In genomic region chr15:68691667-68692066, GRCh38 we compare ENCODE assay signal across 12 cellular contexts.
DNase-seq lines count a peak whose midpoint lies in the region; ATAC-seq and TF ChIP-seq lines count a peak whose summit lies in the region.
"Had no signal": no experiment of that assay in that cellular context is flagged by ENCODE, and none has a peak within 500 bp of the region (broad histone marks: within the 10 kb centered on the region; RNA-seq: fewer than 3 reads in every experiment).

No MANE protein-coding gene starts in this region.

- intact Hi-C loops in sciatic nerve (cut with DNase I): no loop called here

- H3K27ac Mint-ChIP-seq in brain (peak overlapping the region; percentile 63 to 92 (median 81)), endothelial cell (ENCODE audit: unreplicated experiment) (no peak overlapping the region)
- H3K27ac Mint-ChIP-seq: activated CD4-positive, alpha-beta memory T cell treated with anti-CD3 and anti-CD28 coated beads, Interleukin-2, amount 10 ng/mL, durations not matched to agents 7 days and 5 days; memory B cell; stimulated activated naive CD8-positive, alpha-beta T cell treated with anti-CD3 and anti-CD28 coated beads, Interleukin-15, Interleukin-2, amounts not matched to agents 100 ng/mL and 50 ng/mL, for 24 hours had no signal

- peak; percentile 96 for DNase-seq in BE2C
- DNase-seq in ELF-1 (ENCODE audit: low read depth, low spot score): peak; percentile 74
- peak; percentile 54 for DNase-seq in NCI-H2107 treated with DMSO at 0.1 percent for 48 hours (lab: John Stamatoyannopoulos, UW; ENCODE audit: unreplicated experiment)
- DNase-seq in sciatic nerve (ENCODE audit: low spot score): no peak
- no peak for DNase-seq in endothelial cell (ENCODE audit: low spot score)
- no peak for DNase-seq in KBM-7
- DNase-seq: activated CD4-positive, alpha-beta memory T cell treated with anti-CD3 and anti-CD28 coated beads, Interleukin-2, amount 10 ng/mL, durations not matched to agents 7 days and 5 days; stimulated activated CD4-positive, alpha-beta T cell treated with anti-CD3 and anti-CD28 coated beads, Interleukin-4, amount 100 ng/mL, for 1 hour had no signal

- H3K9me3 Mint-ChIP-seq in brain (peaks cover 0 to 2% (median 0%) of the 10 kb centered on the region in 5 experiments), endothelial cell (ENCODE audit: unreplicated experiment) (peaks cover 4% of the 10 kb centered on the region)
- H3K9me3 Mint-ChIP-seq: activated CD4-positive, alpha-beta memory T cell treated with anti-CD3 and anti-CD28 coated beads, Interleukin-2, amount 10 ng/mL, durations not matched to agents 7 days and 5 days; stimulated activated naive CD8-positive, alpha-beta T cell treated with anti-CD3 and anti-CD28 coated beads, Interleukin-15, Interleukin-2, amounts not matched to agents 100 ng/mL and 50 ng/mL, for 24 hours had no signal

- H3K27me3 ChIP-seq in BE2C: no peaks in the 10 kb centered on the region

- no peaks in the 10 kb centered on the region for H3K9me3 ChIP-seq in BE2C

- H3K36me3 Mint-ChIP-seq in brain (peaks cover 18% of the 10 kb centered on the region), endothelial cell (ENCODE audit: low read depth, unreplicated experiment) (peaks cover 13% of the 10 kb centered on the region)

- H3K4me1 Mint-ChIP-seq in brain (peaks cover 33% of the 10 kb centered on the region), endothelial cell (ENCODE audit: unreplicated experiment) (peaks cover 20% of the 10 kb centered on the region)
- H3K4me1 Mint-ChIP-seq: memory B cell had no signal

- TF ChIP-seq CTCF in BE2C (IDR thresholded peaks at IDR 0.05; ENCODE audit: low read depth, low read length) (no peak; the same call in 1 of the 2 replicates), brain (conservative IDR thresholded peaks at IDR 0.05) (no peak), endothelial cell (IDR thresholded peaks at IDR 0.05; ENCODE audit: unreplicated experiment) (no peak)

- H3K4me3 ChIP-seq in BE2C (ENCODE audit: low read depth, low read length): peak overlapping the region; percentile 8; the same call in 1 of the 2 replicates

- H3K4me3 Mint-ChIP-seq in brain (peak overlapping the region in 1 of 5 experiments; percentile 22), endothelial cell (ENCODE audit: unreplicated experiment) (no peak overlapping the region)
- H3K4me3 Mint-ChIP-seq: activated CD4-positive, alpha-beta memory T cell treated with anti-CD3 and anti-CD28 coated beads, Interleukin-2, amount 10 ng/mL, durations not matched to agents 7 days and 5 days; memory B cell; stimulated activated naive CD8-positive, alpha-beta T cell treated with anti-CD3 and anti-CD28 coated beads, Interleukin-15, Interleukin-2, amounts not matched to agents 100 ng/mL and 50 ng/mL, for 24 hours had no signal

- ATAC-seq in sciatic nerve (no peak), GM18519 (IDR thresholded peaks at IDR 0.05; ENCODE audit: low FRiP score, unreplicated experiment) (no peak)

- peaks cover 17% of the 10 kb centered on the region for H3K4me1 ChIP-seq in BE2C

- no peaks in the 10 kb centered on the region for H3K36me3 ChIP-seq in BE2C

- H3K27me3 Mint-ChIP-seq in brain (no peaks in the 10 kb centered on the region), endothelial cell (ENCODE audit: unreplicated experiment) (no peaks in the 10 kb centered on the region)

- in situ Hi-C loops in KBM-7 (cut with MboI; ENCODE audit: low pct_unique_long_range_greater_than_20kb, low sequenced_read_pairs): no loop called here

Comparison
In these comparisons a context has a peak if more than half of its experiments do, and no peak if none do; other contexts are left out.
1. DNase-seq: peak in BE2C (single experiment), ELF-1 (single experiment) and NCI-H2107 treated with DMSO at 0.1 percent for 48 hours (single experiment); none in sciatic nerve (single experiment), endothelial cell (single experiment) and KBM-7 (single experiment).